In the genomic region with DNA sequence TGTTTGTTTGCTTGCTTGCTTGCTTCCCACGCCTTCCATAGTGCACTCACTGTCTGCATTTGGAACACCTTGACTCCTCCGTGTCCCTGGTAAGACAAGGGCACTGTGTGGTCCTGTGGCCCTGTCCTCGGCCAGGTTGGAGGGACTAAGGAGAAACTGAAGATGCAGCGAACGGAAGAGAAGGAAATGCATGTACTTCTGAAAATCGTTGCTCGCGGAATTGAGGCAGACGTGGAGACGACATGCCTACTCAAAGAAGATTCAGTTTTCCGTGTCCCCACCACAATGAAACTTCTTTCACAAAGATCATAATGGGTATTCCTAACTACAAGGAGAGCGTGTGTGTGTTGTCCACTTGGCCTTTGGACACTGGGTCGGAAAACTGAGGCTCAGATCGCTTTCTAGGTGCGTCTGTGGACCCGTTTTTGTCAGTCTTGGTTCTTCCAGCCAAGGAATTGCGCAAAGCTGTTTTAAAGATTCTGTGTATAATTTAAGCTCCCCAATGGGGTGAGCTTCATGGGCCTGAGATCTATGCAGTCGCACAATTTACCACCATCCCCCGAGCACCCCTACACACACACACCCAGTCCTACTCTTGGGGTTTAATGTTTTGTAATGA, we compare ENCODE assay signal across 1 cellular context.
TF ChIP-seq lines count a peak whose summit lies in the region.

No MANE protein-coding gene starts in this region.

TF ChIP-seq in WTC11, 78 proteins besides CTCF, POLR2A, EP300 and RAD21 (continued from another document):
- TF ChIP-seq, protein P1, sequence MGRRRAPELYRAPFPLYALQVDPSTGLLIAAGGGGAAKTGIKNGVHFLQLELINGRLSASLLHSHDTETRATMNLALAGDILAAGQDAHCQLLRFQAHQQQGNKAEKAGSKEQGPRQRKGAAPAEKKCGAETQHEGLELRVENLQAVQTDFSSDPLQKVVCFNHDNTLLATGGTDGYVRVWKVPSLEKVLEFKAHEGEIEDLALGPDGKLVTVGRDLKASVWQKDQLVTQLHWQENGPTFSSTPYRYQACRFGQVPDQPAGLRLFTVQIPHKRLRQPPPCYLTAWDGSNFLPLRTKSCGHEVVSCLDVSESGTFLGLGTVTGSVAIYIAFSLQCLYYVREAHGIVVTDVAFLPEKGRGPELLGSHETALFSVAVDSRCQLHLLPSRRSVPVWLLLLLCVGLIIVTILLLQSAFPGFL (CRISPR knock-in tag; IDR thresholded peaks at IDR 0.05; ENCODE audit: borderline replicate concordance), result no peak
- TF ChIP-seq, protein P2, sequence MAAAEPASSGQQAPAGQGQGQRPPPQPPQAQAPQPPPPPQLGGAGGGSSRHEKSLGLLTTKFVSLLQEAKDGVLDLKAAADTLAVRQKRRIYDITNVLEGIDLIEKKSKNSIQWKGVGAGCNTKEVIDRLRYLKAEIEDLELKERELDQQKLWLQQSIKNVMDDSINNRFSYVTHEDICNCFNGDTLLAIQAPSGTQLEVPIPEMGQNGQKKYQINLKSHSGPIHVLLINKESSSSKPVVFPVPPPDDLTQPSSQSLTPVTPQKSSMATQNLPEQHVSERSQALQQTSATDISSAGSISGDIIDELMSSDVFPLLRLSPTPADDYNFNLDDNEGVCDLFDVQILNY (CRISPR knock-in tag; IDR thresholded peaks at IDR 0.05), result no peak
- TF ChIP-seq TP53 (CRISPR knock-in tag; IDR thresholded peaks at IDR 0.05), result no peak
- TF ChIP-seq, protein P3, sequence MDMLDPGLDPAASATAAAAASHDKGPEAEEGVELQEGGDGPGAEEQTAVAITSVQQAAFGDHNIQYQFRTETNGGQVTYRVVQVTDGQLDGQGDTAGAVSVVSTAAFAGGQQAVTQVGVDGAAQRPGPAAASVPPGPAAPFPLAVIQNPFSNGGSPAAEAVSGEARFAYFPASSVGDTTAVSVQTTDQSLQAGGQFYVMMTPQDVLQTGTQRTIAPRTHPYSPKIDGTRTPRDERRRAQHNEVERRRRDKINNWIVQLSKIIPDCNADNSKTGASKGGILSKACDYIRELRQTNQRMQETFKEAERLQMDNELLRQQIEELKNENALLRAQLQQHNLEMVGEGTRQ (CRISPR knock-in tag; IDR thresholded peaks at IDR 0.05), result no peak
- TF ChIP-seq ZNF263 (CRISPR knock-in tag; IDR thresholded peaks at IDR 0.05; ENCODE audit: low read depth), result no peak
- TF ChIP-seq NR3C1 (CRISPR knock-in tag; conservative IDR thresholded peaks at IDR 0.05; ENCODE audit: low read depth), result no peak
